27 cellular contexts compared by ENCODE assay signal in the genomic region with DNA sequence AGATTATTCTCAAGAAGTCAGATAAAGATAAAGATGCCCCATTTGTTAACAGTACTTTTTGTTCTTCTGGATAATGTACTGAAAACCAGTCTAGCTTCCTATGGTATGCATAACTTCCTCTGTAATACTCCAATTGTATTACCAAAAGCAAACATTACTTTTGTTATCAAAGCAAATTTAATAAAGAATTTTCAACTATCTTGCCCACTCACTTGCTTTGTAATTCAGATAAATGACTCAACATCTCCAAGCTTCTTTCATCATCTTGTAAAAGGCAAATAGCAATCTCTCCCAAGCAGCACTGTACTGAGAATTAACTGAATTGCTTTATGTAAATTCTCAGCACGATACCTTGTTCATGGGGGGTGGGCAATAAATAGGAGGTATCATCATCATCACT.
DNase-seq lines count a peak whose midpoint lies in the region; ATAC-seq, FAIRE-seq and TF ChIP-seq lines count a peak whose summit lies in the region.
"Had no signal": no experiment of that assay in that cellular context is flagged by ENCODE, and none has a peak within 500 bp of the region (broad histone marks: within the 10 kb centered on the region; RNA-seq: fewer than 3 reads in every experiment).

No MANE protein-coding gene starts in this region.

- H3K4me1 Mint-ChIP-seq in MCF 10A (ENCODE audit: insufficient read depth, unreplicated experiment): peaks cover 48% of the 10 kb centered on the region
- H3K4me1 Mint-ChIP-seq in astrocyte (ENCODE audit: low read depth, unreplicated experiment): peaks cover 15% of the 10 kb centered on the region
- no peaks in the 10 kb centered on the region for H3K4me1 Mint-ChIP-seq in stimulated activated memory B cell treated with anti-CD40 and anti-IgM and Interleukin-4, amounts not matched to agents 10 μg/mL and 1 μg/mL and 100 μg/mL, for 72 hours
- H3K4me1 Mint-ChIP-seq: naive B cell had no signal

- H3K27ac ChIP-seq in breast epithelium (no peak overlapping the region), astrocyte (ENCODE audit: low read depth, low read length) (peak overlapping the region; percentile 22), kidney (ENCODE audit: low read depth in 2 of 2, low read length in 2 of 2) (no peak overlapping the region)
- H3K27ac ChIP-seq: 22Rv1, adrenal gland, ovary, Peyer's patch, right lobe of liver, transverse colon had no signal

- H3K27ac Mint-ChIP-seq in MCF 10A (ENCODE audit: low read depth, unreplicated experiment) (no peak overlapping the region), astrocyte (ENCODE audit: unreplicated experiment) (no peak overlapping the region)
- H3K27ac Mint-ChIP-seq in stimulated activated memory B cell treated with anti-CD40 and anti-IgM and Interleukin-4, amounts not matched to agents 10 μg/mL and 1 μg/mL and 100 μg/mL, for 72 hours: no peak overlapping the region
- H3K27ac Mint-ChIP-seq: naive B cell had no signal

- H3K79me2 ChIP-seq in astrocyte (ENCODE audit: insufficient read depth, low read length): peaks cover 72% of the 10 kb centered on the region

- H3K36me3 Mint-ChIP-seq in MCF 10A (ENCODE audit: insufficient read depth, unreplicated experiment): peaks cover 8% of the 10 kb centered on the region
- H3K36me3 Mint-ChIP-seq in astrocyte (ENCODE audit: low read depth, unreplicated experiment): no peaks in the 10 kb centered on the region
- no peaks in the 10 kb centered on the region for H3K36me3 Mint-ChIP-seq in stimulated activated memory B cell treated with anti-CD40 and anti-IgM and Interleukin-4, amounts not matched to agents 10 μg/mL and 1 μg/mL and 100 μg/mL, for 72 hours
- H3K36me3 Mint-ChIP-seq: naive B cell had no signal

- no peaks in the 10 kb centered on the region for H3K27me3 ChIP-seq in breast epithelium
- H3K27me3 ChIP-seq in astrocyte (ENCODE audit: insufficient read depth, low read length): no peaks in the 10 kb centered on the region
- H3K27me3 ChIP-seq: adrenal gland, BE2C, ovary, Peyer's patch, right lobe of liver, transverse colon had no signal

- H3K36me3 ChIP-seq in breast epithelium: no peaks in the 10 kb centered on the region
- no peaks in the 10 kb centered on the region for H3K36me3 ChIP-seq in astrocyte (ENCODE audit: insufficient read depth, low read length)
- no peaks in the 10 kb centered on the region for H3K36me3 ChIP-seq in kidney (ENCODE audit: control insufficient read depth in 1 of 2, insufficient read depth in 2 of 2, low read length in 2 of 2)
- H3K36me3 ChIP-seq: adrenal gland, BE2C, ovary, Peyer's patch, right lobe of liver, transverse colon had no signal

- TF ChIP-seq CTCF in MCF 10A (IDR thresholded peaks at IDR 0.05; ENCODE audit: unreplicated experiment) (no peak), breast epithelium (IDR thresholded peaks at IDR 0.05) (no peak), astrocyte (IDR thresholded peaks at IDR 0.05; ENCODE audit: insufficient read depth, low read depth, low read length) (no peak), kidney (IDR thresholded peaks at IDR 0.05; ENCODE audit: borderline replicate concordance, extremely low read depth, insufficient read depth) (no peak)

- intact Hi-C loops in MCF 10A (cut with micrococcal nuclease) (no loop called here), breast epithelium (cut with DNase I; ENCODE audit: low total_unique reads) (no loop called here), kidney (cut with DNase I) (no loop called here)

- H3K4me2 ChIP-seq in astrocyte (ENCODE audit: low read length): peak overlapping the region; percentile 23

- BruUV-seq in MCF 10A (replicated peaks; lab: Mats Ljungman, UMichigan): no TSS peak

- no peaks in the 10 kb centered on the region for H3K9me3 ChIP-seq in breast epithelium
- no peaks in the 10 kb centered on the region for H3K9me3 ChIP-seq in astrocyte (ENCODE audit: insufficient read depth, low read depth, low read length)
- no peaks in the 10 kb centered on the region for H3K9me3 ChIP-seq in kidney (ENCODE audit: control insufficient read depth in 1 of 2, low read length in 2 of 2)
- H3K9me3 ChIP-seq: adrenal gland, BE2C, ovary, Peyer's patch, right lobe of liver, transverse colon had no signal

- DNase-seq in MCF 10A (ENCODE audit: unreplicated experiment) (peak; percentile 37), breast epithelium (ENCODE audit: low spot score in 2 of 2) (no peak), astrocyte (ENCODE audit: low read depth) (peak; percentile 56), fibroblast of peridontal ligament (ENCODE audit: extremely low read depth) (peak; percentile 63), NCI-H146 (lab: John Stamatoyannopoulos, UW) (no peak), kidney (no peak)
- DNase-seq: activated CD4-positive, alpha-beta T cell treated with anti-CD3 and anti-CD28 coated beads for 4 hours; activated effector memory CD4-positive, alpha-beta T cell treated with anti-CD3 and anti-CD28 coated beads, Interleukin-2, amount 50 U/mL, for 16 hours; adrenal gland; BE2C; effector memory CD4-positive, alpha-beta T cell; HCEC 1CT; islet precursor cell; naive B cell; NCI-H1436; NCI-H2171 treated with DMSO at 0.1 percent for 48 hours; NCI-H774; ovary; Peyer's patch; right lobe of liver; stimulated activated CD4-positive, alpha-beta T cell treated with anti-CD3 and anti-CD28 coated beads, Interleukin-1b, Interleukin-23, amount 100 ng/mL, for 48 hours; stimulated activated naive CD8-positive, alpha-beta T cell treated with anti-CD3 and anti-CD28 coated beads, Interleukin-15, Interleukin-2, amounts not matched to agents 100 U/mL and 50 U/mL, for 24 hours; T-helper 9 cell; transverse colon had no signal

- no peak overlapping the region for H2AFZ ChIP-seq in astrocyte (ENCODE audit: low read depth, low read length)

- TF ChIP-seq POLR2A in breast epithelium (IDR thresholded peaks at IDR 0.05): no peak

- H3K27me3 Mint-ChIP-seq in MCF 10A (ENCODE audit: insufficient read depth, unreplicated experiment) (no peaks in the 10 kb centered on the region), astrocyte (ENCODE audit: low read depth, unreplicated experiment) (no peaks in the 10 kb centered on the region)
- peaks cover 10% of the 10 kb centered on the region for H3K27me3 Mint-ChIP-seq in stimulated activated memory B cell treated with anti-CD40 and anti-IgM and Interleukin-4, amounts not matched to agents 10 μg/mL and 1 μg/mL and 100 μg/mL, for 72 hours

- CTCF ChIA-PET in MCF 10A (lab: Yijun Ruan, JAX): interaction anchor here (0.6 to 0.7 kb wide), 3 partner anchors 12 to 487 kb away, joined by 3 to 4 read pairs (median 3); no protein-coding TSS in a partner anchor

- no peaks in the 10 kb centered on the region for H3K9me3 Mint-ChIP-seq in MCF 10A (ENCODE audit: unreplicated experiment)
- no peaks in the 10 kb centered on the region for H3K9me3 Mint-ChIP-seq in astrocyte (ENCODE audit: unreplicated experiment)
- H3K9me3 Mint-ChIP-seq in stimulated activated memory B cell treated with anti-CD40 and anti-IgM and Interleukin-4, amounts not matched to agents 10 μg/mL and 1 μg/mL and 100 μg/mL, for 72 hours: no peaks in the 10 kb centered on the region

- H3K9ac ChIP-seq in astrocyte (ENCODE audit: low read length) (no peak overlapping the region), kidney (ENCODE audit: low read length in 2 of 2) (no peak overlapping the region)

- H3K4me3 Mint-ChIP-seq in MCF 10A (ENCODE audit: unreplicated experiment) (no peak overlapping the region), astrocyte (ENCODE audit: unreplicated experiment) (no peak overlapping the region)
- no peak overlapping the region for H3K4me3 Mint-ChIP-seq in stimulated activated memory B cell treated with anti-CD40 and anti-IgM and Interleukin-4, amounts not matched to agents 10 μg/mL and 1 μg/mL and 100 μg/mL, for 72 hours
- H3K4me3 Mint-ChIP-seq: naive B cell had no signal

- POLR2A ChIA-PET in MCF 10A (lab: Yijun Ruan, JAX): interaction anchor here (0.5 to 1.5 kb wide), 7 partner anchors 9 to 199 kb away, joined by 3 to 4 read pairs (median 3); a partner anchor contains a TSS

- no peak for FAIRE-seq in astrocyte (lab: Jason Lieb, UNC)
- no peak for FAIRE-seq in kidney (lab: Jason Lieb, UNC)

- H3K4me1 ChIP-seq in breast epithelium (peaks cover 4 to 8% of the 10 kb centered on the region in 2 donors), astrocyte (ENCODE audit: insufficient read depth, low read length) (peaks cover 26% of the 10 kb centered on the region), kidney (ENCODE audit: control insufficient read depth in 1 of 2, insufficient read depth in 1 of 2, low read depth in 1 of 2, low read length in 2 of 2) (peaks cover 9 to 31% of the 10 kb centered on the region in 2 donors)

- H3K4me3 ChIP-seq in breast epithelium (no peak overlapping the region), astrocyte (ENCODE audit: insufficient read depth, low read depth, low read length) (no peak overlapping the region), kidney (ENCODE audit: low read length in 2 of 2) (no peak overlapping the region)
- H3K4me3 ChIP-seq: adrenal gland, ovary, Peyer's patch, right lobe of liver, transverse colon had no signal

- no peak for ATAC-seq in GM21381 (IDR thresholded peaks at IDR 0.05; ENCODE audit: unreplicated experiment)
- no peak for ATAC-seq in stimulated activated memory B cell treated with anti-CD40 and anti-IgM and Interleukin-4, amounts not matched to agents 10 μg/mL and 1 μg/mL and 100 μg/mL, for 72 hours
- ATAC-seq: right lobe of liver; stimulated activated naive CD8-positive, alpha-beta T cell treated with anti-CD3 and anti-CD28 coated beads, Interleukin-15, Interleukin-2, amounts not matched to agents 100 U/mL and 50 U/mL, for 24 hours had no signal

- peaks cover 2% of the 10 kb centered on the region for H4K20me1 ChIP-seq in astrocyte (ENCODE audit: insufficient read depth, low read length)

Comparison
In these comparisons a context has a peak if more than half of its experiments do, and no peak if none do; other contexts are left out.
1. DNase-seq: peak in MCF 10A (single experiment), astrocyte (single experiment) and fibroblast of peridontal ligament (single experiment); none in breast epithelium (0 of 2), NCI-H146 (single experiment) and kidney (single experiment).